In the genomic region with DNA sequence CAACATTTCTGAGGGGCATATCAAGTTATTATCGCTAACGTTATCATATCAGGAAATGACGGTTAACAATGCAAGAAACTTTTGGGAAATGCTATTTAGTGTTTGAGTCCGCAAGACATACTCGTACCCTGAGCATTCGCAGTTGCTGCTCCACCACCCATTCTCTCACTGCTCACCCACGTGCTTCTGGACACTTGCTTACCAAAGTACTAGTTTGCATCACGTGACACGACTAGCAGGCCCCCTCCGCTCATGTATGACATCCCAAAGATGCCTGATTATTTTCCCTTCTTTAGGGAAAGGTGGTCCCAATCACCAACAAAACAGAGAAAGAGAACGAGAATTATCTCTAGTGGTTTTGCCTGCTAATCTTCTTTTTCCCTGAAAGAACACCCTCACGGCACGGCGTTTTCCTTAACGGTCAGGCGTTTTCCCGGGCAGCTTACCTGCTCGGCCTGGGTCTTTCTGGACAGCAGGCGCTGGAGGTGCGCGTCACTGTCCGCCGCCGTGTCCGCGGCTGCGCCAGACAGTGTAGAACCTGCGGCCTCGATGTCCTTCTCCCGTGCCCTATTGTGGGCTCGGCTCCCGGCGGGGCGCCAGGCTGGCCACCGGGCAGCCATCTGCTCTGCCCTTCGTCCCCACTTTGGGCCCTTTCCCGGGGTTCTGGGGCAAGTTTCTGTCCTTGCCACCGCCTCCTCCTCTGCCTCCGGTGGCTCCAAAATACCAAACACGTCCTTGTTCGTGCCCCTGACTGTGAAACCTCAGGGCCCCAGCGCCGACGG, we compare ENCODE assay signal across 8 cellular contexts.
A peak's percentile ranks its signal among the peaks of the same experiment; 100 is the strongest.
DNase-seq lines count a peak whose midpoint lies in the region; ATAC-seq, FAIRE-seq and TF ChIP-seq lines count a peak whose summit lies in the region.

Gene SUPV3L1 (plus strand): TSS at position 492 of the 782 bp plus-strand sequence. CDS start 58 bp downstream, at position 550.

- DNase-seq in Ammon's horn (ENCODE audit: low spot score) (peak; percentile 99), NCI-H524 (lab: John Stamatoyannopoulos, UW) (peak; percentile 64 to 84), kidney glomerular epithelial cell (lab: John Stamatoyannopoulos, UW) (peak; percentile 97)
- peak; percentile 90 for DNase-seq in activated CD4-positive, alpha-beta T cell treated with anti-CD3 and anti-CD28 coated beads for 48 hours
- DNase-seq in stimulated activated CD4-positive, alpha-beta T cell treated with anti-CD3 and anti-CD28 coated beads, Interleukin-1b, Interleukin-23, amount 100 ng/mL, for 1 hour (ENCODE audit: low read depth in 2 of 2) = peak; percentile 62 to 67

- TF ChIP-seq POLR2A in GM19193 (IDR thresholded peaks at IDR 0.05; ENCODE audit: extremely low read depth, insufficient read depth, insufficient read length) = peak; percentile 74

- peak; percentile 28 for FAIRE-seq in colon (lab: Jason Lieb, UNC)

- ATAC-seq in HG03439 (IDR thresholded peaks at IDR 0.05; ENCODE audit: unreplicated experiment) = peak; percentile 85

Comparison
In these comparisons a context has a peak if more than half of its experiments do, and no peak if none do; other contexts are left out.
1. Peak in every context shown above with its lines: DNase-seq and ATAC-seq.